8 cellular contexts compared by ENCODE assay signal in genomic region chr2:12555012-12555645, GRCh38.
DNase-seq lines count a peak whose midpoint lies in the region; ATAC-seq and TF ChIP-seq lines count a peak whose summit lies in the region.

No MANE protein-coding gene starts in this region.

- no peak overlapping the region for H3K27ac ChIP-seq in CD8-positive, alpha-beta memory T cell (ENCODE audit: low read depth, low read length)
- peak overlapping the region; percentile 70 to 77 for H3K27ac ChIP-seq in uterus
- no peak overlapping the region for H3K27ac ChIP-seq in substantia nigra (ENCODE audit: low read depth, low read length, poor library complexity, severe bottlenecking)

- CTCF ChIA-PET in CD8-positive, alpha-beta memory T cell (lab: Charles Lee) = interaction anchor here (0.6 to 2.1 kb wide), 3 partner anchors 9 to 103 kb away, joined by 3 to 5 read pairs (median 3); no protein-coding TSS in a partner anchor

- H3K36me3 Mint-ChIP-seq in CD8-positive, alpha-beta memory T cell = peaks cover 0 to 3% (median 0%) of the 10 kb centered on the region in 3 donors
- no peaks in the 10 kb centered on the region for H3K36me3 Mint-ChIP-seq in activated T-cell treated with anti-CD3 and anti-CD28 coated beads, Interleukin-2, amount 50 U/mL, for 24 hours (ENCODE audit: low read depth)

- no peaks in the 10 kb centered on the region for H3K27me3 ChIP-seq in CD8-positive, alpha-beta memory T cell (ENCODE audit: insufficient read depth, low read length, poor library complexity, severe bottlenecking)
- H3K27me3 ChIP-seq in uterus = no peaks in the 10 kb centered on the region

- H3K4me1 Mint-ChIP-seq in CD8-positive, alpha-beta memory T cell = peaks cover 30 to 41% (median 35%) of the 10 kb centered on the region in 3 donors
- H3K4me1 Mint-ChIP-seq in activated T-cell treated with anti-CD3 and anti-CD28 coated beads, Interleukin-2, amount 50 U/mL, for 24 hours (ENCODE audit: low read depth) = peaks cover 41% of the 10 kb centered on the region

- peak; percentile 51 for ATAC-seq in HG02973 (IDR thresholded peaks at IDR 0.05; ENCODE audit: unreplicated experiment)

- TF ChIP-seq CTCF in uterus (IDR thresholded peaks at IDR 0.05) = peak in 2 of 4 experiments; percentile 8 to 26

- TF ChIP-seq POLR2A in uterus (IDR thresholded peaks at IDR 0.05) = no peak

- POLR2A ChIA-PET in CD8-positive, alpha-beta memory T cell (lab: Charles Lee) = no interaction called here

- peak overlapping the region in 5 of 7 donors; percentile 9 to 54 (median 10) for H3K4me3 Mint-ChIP-seq in CD8-positive, alpha-beta memory T cell
- peak overlapping the region; percentile 53 for H3K4me3 Mint-ChIP-seq in activated T-cell treated with anti-CD3 and anti-CD28 coated beads, Interleukin-2, amount 50 U/mL, for 24 hours

- no peak overlapping the region for H3K4me3 ChIP-seq in CD8-positive, alpha-beta memory T cell (ENCODE audit: low read length)
- H3K4me3 ChIP-seq in uterus = no peak overlapping the region

- peaks cover 28% of the 10 kb centered on the region for H3K4me1 ChIP-seq in CD8-positive, alpha-beta memory T cell (ENCODE audit: insufficient read depth, low read length)
- peaks cover 5 to 6% of the 10 kb centered on the region in 2 donors for H3K4me1 ChIP-seq in uterus

- no peak for DNase-seq in CD8-positive, alpha-beta memory T cell
- peak; percentile 61 for DNase-seq in activated T-cell treated with anti-CD3 and anti-CD28 coated beads, Interleukin-2, amount 50 U/mL, for 24 hours
- DNase-seq in iris pigment epithelial cell (ENCODE audit: low read depth) (peak; percentile 78), uterus (no peak), medulla oblongata (ENCODE audit: extremely low spot score) (no peak), substantia nigra (lab: John Stamatoyannopoulos, UW) (no peak), NCI-H2196 (lab: John Stamatoyannopoulos, UW; ENCODE audit: unreplicated experiment) (no peak)

- intact Hi-C loops in uterus (cut with DNase I; ENCODE audit: low total_unique reads) = no loop called here

- H3K9me3 Mint-ChIP-seq in CD8-positive, alpha-beta memory T cell = no peaks in the 10 kb centered on the region
- peaks cover 4% of the 10 kb centered on the region for H3K9me3 Mint-ChIP-seq in activated T-cell treated with anti-CD3 and anti-CD28 coated beads, Interleukin-2, amount 50 U/mL, for 24 hours

- no peaks in the 10 kb centered on the region for H3K9me3 ChIP-seq in CD8-positive, alpha-beta memory T cell (ENCODE audit: low read length)
- no peaks in the 10 kb centered on the region for H3K9me3 ChIP-seq in uterus

- no peaks in the 10 kb centered on the region for H3K36me3 ChIP-seq in CD8-positive, alpha-beta memory T cell (ENCODE audit: insufficient read depth, low read length)
- H3K36me3 ChIP-seq in uterus = no peaks in the 10 kb centered on the region

- peak overlapping the region; percentile 7 to 90 (median 56) for H3K27ac Mint-ChIP-seq in CD8-positive, alpha-beta memory T cell
- peak overlapping the region; percentile 89 for H3K27ac Mint-ChIP-seq in activated T-cell treated with anti-CD3 and anti-CD28 coated beads, Interleukin-2, amount 50 U/mL, for 24 hours

- peaks cover 0 to 3% of the 10 kb centered on the region in 2 donors for H3K27me3 Mint-ChIP-seq in CD8-positive, alpha-beta memory T cell
- no peaks in the 10 kb centered on the region for H3K27me3 Mint-ChIP-seq in activated T-cell treated with anti-CD3 and anti-CD28 coated beads, Interleukin-2, amount 50 U/mL, for 24 hours

Comparison
In these comparisons a context has a peak if more than half of its experiments do, and no peak if none do; other contexts are left out.
1. DNase-seq: peak in activated T-cell treated with anti-CD3 and anti-CD28 coated beads, Interleukin-2, amount 50 U/mL, for 24 hours (single experiment) and iris pigment epithelial cell (single experiment); none in CD8-positive, alpha-beta memory T cell (0 of 5), uterus (0 of 2), medulla oblongata (single experiment), substantia nigra (0 of 49) and NCI-H2196 (single experiment).
2. H3K27ac ChIP-seq: peak in uterus (2 of 2); none in CD8-positive, alpha-beta memory T cell (single experiment) and substantia nigra (single experiment).